8 cellular contexts compared by ENCODE assay signal in the genomic region with DNA sequence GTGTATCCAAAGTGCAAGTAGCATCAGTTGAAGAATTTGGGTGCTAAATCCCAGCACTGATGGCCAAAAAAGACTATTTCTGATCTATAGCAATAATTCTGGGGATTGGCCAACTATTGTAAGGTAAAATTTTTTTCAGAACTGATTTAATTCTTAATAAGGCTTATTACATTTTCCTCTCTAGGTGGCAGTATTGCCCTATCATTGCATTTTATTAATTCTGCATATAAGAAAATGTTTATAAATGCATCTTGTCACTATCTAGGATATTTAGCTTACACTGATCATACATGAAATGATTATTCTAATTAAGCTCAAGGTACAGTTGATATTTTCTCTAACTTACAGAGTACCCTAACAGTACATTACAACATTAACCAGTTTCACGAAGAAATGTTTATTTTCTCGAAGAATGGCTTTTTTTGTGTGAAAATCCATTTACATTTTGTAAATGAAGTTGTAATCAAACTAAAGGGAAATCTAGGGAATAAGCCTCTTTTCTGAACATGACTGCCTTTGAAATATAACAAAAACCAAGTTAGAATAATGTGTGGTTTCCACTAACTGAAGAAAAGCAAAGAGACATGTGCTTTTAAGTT. TPM values are rescaled to one million over a fixed set of nuclear protein-coding genes. Genes with fewer than 3 reads are reported as not detected.
DNase-seq lines count a peak whose midpoint lies in the region; ATAC-seq and TF ChIP-seq lines count a peak whose summit lies in the region.

No MANE protein-coding gene starts in this region.

- no peaks in the 10 kb centered on the region for H3K27me3 Mint-ChIP-seq in stimulated activated naive B cell treated with anti-CD40 and anti-IgM and Interleukin-4, amounts not matched to agents 10 μg/mL and 1 μg/mL and 100 μg/mL, for 72 hours

- H3K27ac ChIP-seq in body of pancreas, result no peak overlapping the region

- H3K4me3 Mint-ChIP-seq in stimulated activated naive B cell treated with anti-CD40 and anti-IgM and Interleukin-4, amounts not matched to agents 10 μg/mL and 1 μg/mL and 100 μg/mL, for 72 hours, result no peak overlapping the region

- WGBS in body of pancreas, 2 donors, result 83 to 97% methylated on average over 2 of the region's 2 CpGs

- H3K4me1 ChIP-seq in body of pancreas, result no peaks in the 10 kb centered on the region

- no peaks in the 10 kb centered on the region for H3K36me3 ChIP-seq in body of pancreas (replicated peaks in 1 of 2; ENCODE audit: insufficient read depth in 1 of 2, low read depth in 2 of 2)

- peak in 6 of 7 experiments; percentile 52 to 80 (median 75) for TF ChIP-seq CTCF in body of pancreas (IDR thresholded peaks at IDR 0.05)

- intact Hi-C loops in body of pancreas (cut with DNase I), result loop anchor here (5.0 kb wide), 1 partner anchor 121 kb away; no protein-coding TSS in a partner anchor
- intact Hi-C loops in left colon (cut with DNase I, micrococcal nuclease), result loop anchor here in 1 of 2 donors (5.0 kb wide), 1 partner anchor 116 kb away; no protein-coding TSS in a partner anchor

- no peaks in the 10 kb centered on the region for H3K27me3 ChIP-seq in body of pancreas

- H3K27ac Mint-ChIP-seq in stimulated activated naive B cell treated with anti-CD40 and anti-IgM and Interleukin-4, amounts not matched to agents 10 μg/mL and 1 μg/mL and 100 μg/mL, for 72 hours, result no peak overlapping the region

- peaks cover 12% of the 10 kb centered on the region in 2 donors for H3K36me3 Mint-ChIP-seq in stimulated activated naive B cell treated with anti-CD40 and anti-IgM and Interleukin-4, amounts not matched to agents 10 μg/mL and 1 μg/mL and 100 μg/mL, for 72 hours

- H3K9me3 Mint-ChIP-seq in stimulated activated naive B cell treated with anti-CD40 and anti-IgM and Interleukin-4, amounts not matched to agents 10 μg/mL and 1 μg/mL and 100 μg/mL, for 72 hours, result no peaks in the 10 kb centered on the region

- H3K9me3 ChIP-seq in body of pancreas, result no peaks in the 10 kb centered on the region

- TF ChIP-seq POLR2A in body of pancreas (IDR thresholded peaks at IDR 0.05), result no peak

- DNase-seq in DMS153 treated with DMSO at 0.1 percent for 48 hours (lab: John Stamatoyannopoulos, UW; ENCODE audit: unreplicated experiment) (peak; percentile 25), DMS153 (lab: John Stamatoyannopoulos, UW) (no peak), NCI-H146 (lab: John Stamatoyannopoulos, UW) (peak; percentile 17), body of pancreas (no peak), medulla oblongata (ENCODE audit: extremely low spot score) (peak; percentile 34), left colon (no peak)
- DNase-seq in stimulated activated naive B cell treated with anti-CD40 and anti-IgM and Interleukin-4, amounts not matched to agents 10 μg/mL and 1 μg/mL and 100 μg/mL, for 72 hours, result no peak

- ATAC-seq in body of pancreas, result peak; percentile 48
- ATAC-seq in GM21526 (IDR thresholded peaks at IDR 0.05; ENCODE audit: low FRiP score, unreplicated experiment), result no peak
- ATAC-seq in stimulated activated naive B cell treated with anti-CD40 and anti-IgM and Interleukin-4, amounts not matched to agents 10 μg/mL and 1 μg/mL and 100 μg/mL, for 72 hours (replicated peaks), result no peak
- ATAC-seq in left colon, result no peak

- no peaks in the 10 kb centered on the region for H3K4me1 Mint-ChIP-seq in stimulated activated naive B cell treated with anti-CD40 and anti-IgM and Interleukin-4, amounts not matched to agents 10 μg/mL and 1 μg/mL and 100 μg/mL, for 72 hours

- no peak overlapping the region for H3K4me3 ChIP-seq in body of pancreas

RNA-seq across cellular contexts. Expression of gene TTN, which starts 11.0 kb away (rescaled TPM):
- total RNA-seq in body of pancreas (10 to 100 TPM; 26.5 to 94.6 TPM), left colon (1 to 10 TPM; 1.7 to 3.4 TPM)

Comparison
In these comparisons a context has a peak if more than half of its experiments do, and no peak if none do; other contexts are left out.
1. DNase-seq: peak in DMS153 treated with DMSO at 0.1 percent for 48 hours (single experiment), NCI-H146 (single experiment) and medulla oblongata (single experiment); none in DMS153 (single experiment), body of pancreas (0 of 4), stimulated activated naive B cell treated with anti-CD40 and anti-IgM and Interleukin-4, amounts not matched to agents 10 μg/mL and 1 μg/mL and 100 μg/mL, for 72 hours (single experiment) and left colon (0 of 2).
2. RNA of gene TTN, which starts 11.0 kb away (total RNA-seq): 26.5 to 94.6 TPM in body of pancreas; 1.7 to 3.4 TPM in left colon; every median in the first group is over 4 times any median in the second.